8 cellular contexts compared by ENCODE assay signal in the genomic region with DNA sequence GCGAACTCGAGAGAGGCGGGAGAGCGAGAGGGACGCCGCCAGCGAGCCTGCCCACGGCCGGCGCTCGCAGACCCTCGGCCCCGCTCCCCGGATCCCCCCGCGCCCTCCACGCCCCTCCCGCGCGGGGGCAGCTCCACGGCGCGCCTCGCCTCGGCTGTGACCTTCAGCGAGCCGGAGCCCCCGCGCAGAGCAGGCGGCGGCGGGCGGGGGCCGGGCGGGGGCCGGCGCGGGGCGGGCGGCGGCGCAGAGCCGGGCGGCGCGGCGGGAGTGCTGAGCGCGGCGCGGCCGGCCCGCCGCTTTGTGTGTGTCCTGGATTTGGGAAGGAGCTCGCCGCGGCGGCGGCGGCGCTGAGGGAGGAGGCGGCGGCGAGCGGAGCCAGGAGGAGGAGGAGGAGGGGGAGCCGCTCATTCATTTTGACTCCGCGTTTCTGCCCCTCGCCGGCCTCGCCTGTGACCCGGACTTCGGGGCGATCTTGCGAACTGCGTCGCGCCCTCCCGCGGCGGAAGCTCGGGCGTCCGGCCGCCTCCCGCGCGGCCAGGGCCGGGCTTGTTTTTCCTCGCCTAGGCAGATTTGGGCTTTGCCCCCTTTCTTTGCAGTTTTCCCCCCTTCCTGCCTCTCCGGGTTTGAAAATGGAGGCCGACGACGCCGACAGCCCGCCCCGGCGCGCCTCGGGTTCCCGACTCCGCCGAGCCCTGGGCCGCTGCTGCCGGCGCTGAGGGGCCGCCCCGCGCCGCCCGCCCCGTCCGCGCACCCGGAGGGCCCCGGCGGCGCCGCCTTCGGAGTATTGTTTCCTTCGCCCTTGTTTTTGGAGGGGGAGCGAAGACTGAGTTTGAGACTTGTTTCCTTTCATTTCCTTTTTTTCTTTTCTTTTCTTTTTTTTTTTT. TPM values are rescaled to one million over a fixed set of nuclear protein-coding genes. Genes with fewer than 3 reads are reported as not detected.
DNase-seq lines count a peak whose midpoint lies in the region; ATAC-seq and TF ChIP-seq lines count a peak whose summit lies in the region.

No MANE protein-coding gene starts in this region.

- H3K27ac ChIP-seq in AG04450 (ENCODE audit: low read depth, low read length): peak overlapping the region; percentile 80
- peak overlapping the region; percentile 99 for H3K27ac ChIP-seq in RWPE1
- H3K27ac ChIP-seq in right atrium auricular region: peak overlapping the region; percentile 95 to 98
- peak overlapping the region; percentile 92 for H3K27ac ChIP-seq in psoas muscle

- ATAC-seq in GM18861 (IDR thresholded peaks at IDR 0.05; ENCODE audit: unreplicated experiment): peak; percentile 9
- ATAC-seq in HG03066 (IDR thresholded peaks at IDR 0.05; ENCODE audit: low read depth, unreplicated experiment): peak; percentile 16
- peak; percentile 2 to 24 (median 4) for ATAC-seq in psoas muscle

- H3K27me3 ChIP-seq in AG04450 (ENCODE audit: control insufficient read depth, insufficient read depth, low read length): peaks cover 9% of the 10 kb centered on the region
- H3K27me3 ChIP-seq in right atrium auricular region: no peaks in the 10 kb centered on the region
- peaks cover 0 to 6% (median 4%) of the 10 kb centered on the region in 3 donors for H3K27me3 ChIP-seq in psoas muscle (ENCODE audit: insufficient read depth in 3 of 3, low read length in 2 of 3)

- H3K9me3 ChIP-seq in AG04450 (ENCODE audit: control insufficient read depth, insufficient read depth, low read length) (no peaks in the 10 kb centered on the region; the same call in 1 of the 2 replicates), right atrium auricular region (no peaks in the 10 kb centered on the region), psoas muscle (no peaks in the 10 kb centered on the region)

- DNase-seq in AG04450 (ENCODE audit: low read depth, low spot score): no peak
- no peak for DNase-seq in RWPE1 (ENCODE audit: low spot score)
- peak; percentile 50 for DNase-seq in amniotic epithelial cell (ENCODE audit: low read depth)
- DNase-seq in right atrium auricular region (ENCODE audit: low spot score): no peak
- peak; percentile 65 to 76 for DNase-seq in psoas muscle
- DNase-seq in NK-92 treated with Interleukin-12 subunit alpha and Interleukin-12 subunit beta, amount 100 ng/mL, for 24 hours (lab: John Stamatoyannopoulos, UW): no peak

- H3K4me1 ChIP-seq in right atrium auricular region (peaks cover 0 to 29% of the 10 kb centered on the region in 2 donors), psoas muscle (peaks cover 19% of the 10 kb centered on the region)

- CTCF ChIA-PET in AG04450 (lab: Charles Lee): interaction anchor here (0.7 to 4.7 kb wide), 2 partner anchors 130 to 150 kb away, joined by 3 to 94 read pairs; no protein-coding TSS in a partner anchor
- CTCF ChIA-PET in RWPE1 (lab: Yijun Ruan, JAX): interaction anchor here (0.6 to 2.3 kb wide), 3 partner anchors 101 to 131 kb away, joined by 3 to 10 read pairs (median 6); no protein-coding TSS in a partner anchor

- 0 to 1% (median 1%) methylated on average over 64 to 122 of the region's 122 CpGs for WGBS in psoas muscle, 3 donors

- POLR2A ChIA-PET in AG04450 (lab: Yijun Ruan, JAX): interaction anchor here (0.8 to 1.2 kb wide), 2 partner anchors 202 to 207 kb away, joined by 3 to 5 read pairs; no protein-coding TSS in a partner anchor
- POLR2A ChIA-PET in RWPE1 (lab: Yijun Ruan, JAX; ENCODE audit: low non-redundant PET): interaction anchor here (0.9 kb wide), 1 partner anchor 130 kb away, joined by 3 read pairs; no protein-coding TSS in a partner anchor

- H3K4me3 ChIP-seq in AG04450 (ENCODE audit: low read depth, low read length) (peak overlapping the region; percentile 88), right atrium auricular region (peak overlapping the region; percentile 85 to 91), psoas muscle (peak overlapping the region; percentile 94)

- H3K36me3 ChIP-seq in right atrium auricular region: no peaks in the 10 kb centered on the region
- no peaks in the 10 kb centered on the region for H3K36me3 ChIP-seq in psoas muscle (ENCODE audit: insufficient read depth in 1 of 2, low read depth in 1 of 2)

- intact Hi-C loops in psoas muscle (cut with DNase I): loop anchor here (1.0 to 5.0 kb wide), 3 partner anchors 132 to 413 kb away; no protein-coding TSS in a partner anchor

- no peak for TF ChIP-seq CTCF in AG04450 (IDR thresholded peaks at IDR 0.05; ENCODE audit: low read depth, low read length)
- peak; percentile 15; the same call in 1 of the 2 replicates for TF ChIP-seq CTCF in RWPE1 (conservative IDR thresholded peaks at IDR 0.05; ENCODE audit: low read depth)
- no peak for TF ChIP-seq CTCF in right atrium auricular region (IDR thresholded peaks at IDR 0.05)
- no peak for TF ChIP-seq CTCF in psoas muscle (IDR thresholded peaks at IDR 0.05)

RNA-seq across cellular contexts. Expression of a gene that starts 0.6 kb away (rescaled TPM):
- polyA plus RNA-seq in AG04450 (2011; rRNA removed) (21.6 and 35.4 TPM in 2 replicates), psoas muscle (1 to 10 TPM; 2.1 to 4.0 (median 2.6) TPM)
- polyA minus RNA-seq in AG04450 (2011; rRNA and poly(A)+ RNA removed): 114 and 148 TPM in 2 replicates
- total RNA-seq in right atrium auricular region (10 to 100 TPM; 32.1 to 64.1 TPM), psoas muscle (10 to 100 TPM; 12.0 to 20.4 (median 15.9) TPM)

Comparison
In these comparisons a context has a peak if more than half of its experiments do, and no peak if none do; other contexts are left out.
1. DNase-seq: peak in amniotic epithelial cell (single experiment) and psoas muscle (2 of 2); none in AG04450 (single experiment), RWPE1 (single experiment), right atrium auricular region (single experiment) and NK-92 treated with Interleukin-12 subunit alpha and Interleukin-12 subunit beta, amount 100 ng/mL, for 24 hours (single experiment).
2. Peak in every context shown above with its lines, with median percentiles within 50 percentile points of each other: H3K27ac ChIP-seq, H3K4me3 ChIP-seq and ATAC-seq.